12 cellular contexts compared by ENCODE assay signal in genomic region chr20:8756410-8756809, GRCh38.
DNase-seq lines count a peak whose midpoint lies in the region; ATAC-seq and TF ChIP-seq lines count a peak whose summit lies in the region.
"Had no signal": no experiment of that assay in that cellular context is flagged by ENCODE, and none has a peak within 500 bp of the region (broad histone marks: within the 10 kb centered on the region; RNA-seq: fewer than 3 reads in every experiment).

No MANE protein-coding gene starts in this region.

- no peak for TF ChIP-seq CTCF in activated CD8-positive, alpha-beta T cell treated with anti-CD3 and anti-CD28 coated beads for 36 hours (IDR thresholded peaks at IDR 0.05)
- TF ChIP-seq CTCF in RWPE2 (IDR thresholded peaks at IDR 0.05; ENCODE audit: poor library complexity, severe bottlenecking) (no peak), fibroblast of mammary gland (conservative IDR thresholded peaks at IDR 0.05; ENCODE audit: control insufficient read depth, insufficient read depth, low read depth, low read length) (no peak), PC-9 (conservative IDR thresholded peaks at IDR 0.05) (no peak), Calu3 (IDR thresholded peaks at IDR 0.05; ENCODE audit: unreplicated experiment) (no peak)

- no peaks in the 10 kb centered on the region for H3K4me1 Mint-ChIP-seq in activated CD8-positive, alpha-beta T cell treated with anti-CD3 and anti-CD28 coated beads, Interleukin-2, amount 10 ng/mL, durations not matched to agents 7 days and 5 days (ENCODE audit: low read depth)
- peaks cover 3% of the 10 kb centered on the region for H3K4me1 Mint-ChIP-seq in activated CD8-positive, alpha-beta T cell treated with anti-CD3 and anti-CD28 coated beads for 36 hours (ENCODE audit: low read depth)
- H3K4me1 Mint-ChIP-seq in Calu3 (ENCODE audit: low read depth, unreplicated experiment), result no peaks in the 10 kb centered on the region
- H3K4me1 Mint-ChIP-seq: memory B cell had no signal

- POLR2A ChIA-PET in activated CD8-positive, alpha-beta T cell treated with anti-CD3 and anti-CD28 coated beads, Interleukin-2, amount 10 ng/mL, durations not matched to agents 7 days and 5 days (lab: Charles Lee), result interaction anchor here (0.5 kb wide), 1 partner anchor 215 kb away, joined by 3 read pairs; no protein-coding TSS in a partner anchor
- POLR2A ChIA-PET in activated CD8-positive, alpha-beta T cell treated with anti-CD3 and anti-CD28 coated beads for 36 hours (lab: Charles Lee), result no interaction called here
- POLR2A ChIA-PET in PC-9 (lab: Charles Lee; ENCODE audit: unreplicated experiment), result interaction anchor here (0.7 kb wide), 2 partner anchors 54 to 748 kb away, joined by 7 read pairs; no protein-coding TSS in a partner anchor

- H3K9me3 Mint-ChIP-seq in activated CD8-positive, alpha-beta T cell treated with anti-CD3 and anti-CD28 coated beads, Interleukin-2, amount 10 ng/mL, durations not matched to agents 7 days and 5 days (ENCODE audit: insufficient read depth), result no peaks in the 10 kb centered on the region
- no peaks in the 10 kb centered on the region for H3K9me3 Mint-ChIP-seq in activated CD8-positive, alpha-beta T cell treated with anti-CD3 and anti-CD28 coated beads for 36 hours
- H3K9me3 Mint-ChIP-seq in Calu3 (ENCODE audit: low read depth, unreplicated experiment), result no peaks in the 10 kb centered on the region
- H3K9me3 Mint-ChIP-seq: memory B cell had no signal

- H3K9ac ChIP-seq in skeletal muscle satellite cell (ENCODE audit: low read depth, low read length), result peak overlapping the region; percentile 14

- H3K9me2 ChIP-seq in PC-9 (ENCODE audit: insufficient read depth), result no peaks in the 10 kb centered on the region

- no peaks in the 10 kb centered on the region for H3F3A ChIP-seq in PC-9 (ENCODE audit: insufficient read depth, low read depth)

- H3K36me3 ChIP-seq in RWPE2 (ENCODE audit: low read depth) (no peaks in the 10 kb centered on the region), skeletal muscle satellite cell (ENCODE audit: insufficient read depth, low read length) (no peaks in the 10 kb centered on the region), PC-9 (ENCODE audit: low read depth) (no peaks in the 10 kb centered on the region)

- H3K27ac Mint-ChIP-seq in activated CD8-positive, alpha-beta T cell treated with anti-CD3 and anti-CD28 coated beads, Interleukin-2, amount 10 ng/mL, durations not matched to agents 7 days and 5 days, result peak overlapping the region; percentile 34
- H3K27ac Mint-ChIP-seq in activated CD8-positive, alpha-beta T cell treated with anti-CD3 and anti-CD28 coated beads for 36 hours, result no peak overlapping the region
- no peak overlapping the region for H3K27ac Mint-ChIP-seq in Calu3 (ENCODE audit: unreplicated experiment)
- H3K27ac Mint-ChIP-seq: memory B cell had no signal

- no peaks in the 10 kb centered on the region for H3K79me2 ChIP-seq in PC-9 (ENCODE audit: low read depth)

- DNase-seq in activated CD8-positive, alpha-beta T cell treated with anti-CD3 and anti-CD28 coated beads, Interleukin-2, amount 10 ng/mL, durations not matched to agents 7 days and 5 days, result no peak
- DNase-seq in activated CD8-positive, alpha-beta T cell treated with anti-CD3 and anti-CD28 coated beads for 36 hours, result no peak
- DNase-seq in RWPE2 (ENCODE audit: low spot score), result no peak
- DNase-seq in fibroblast of mammary gland (ENCODE audit: low read depth), result peak; percentile 97
- no peak for DNase-seq in PC-9
- DNase-seq in Calu3, result no peak
- DNase-seq in GOT3 (lab: John Stamatoyannopoulos, UW), result no peak
- DNase-seq: activated CD4-positive, CD25-positive, alpha-beta regulatory T cell; AML-193; stimulated activated CD4-positive, alpha-beta T cell treated with anti-CD3 and anti-CD28 coated beads, Interleukin-2, amount 100 ng/mL, for 24 hours had no signal

- H3K4me3 ChIP-seq in RWPE2 (ENCODE audit: severe bottlenecking) (no peak overlapping the region), fibroblast of mammary gland (ENCODE audit: control insufficient read depth, low read depth, low read length) (no peak overlapping the region), skeletal muscle satellite cell (ENCODE audit: low read length) (peak overlapping the region; percentile 32), PC-9 (no peak overlapping the region)

- H4K20me1 ChIP-seq in PC-9 (ENCODE audit: insufficient read depth), result no peaks in the 10 kb centered on the region

- CTCF ChIA-PET in activated CD8-positive, alpha-beta T cell treated with anti-CD3 and anti-CD28 coated beads, Interleukin-2, amount 10 ng/mL, durations not matched to agents 7 days and 5 days (lab: Charles Lee), result no interaction called here
- CTCF ChIA-PET in activated CD8-positive, alpha-beta T cell treated with anti-CD3 and anti-CD28 coated beads for 36 hours (lab: Charles Lee), result no interaction called here
- CTCF ChIA-PET in PC-9 (lab: Charles Lee), result no interaction called here
- CTCF ChIA-PET in Calu3 (lab: Charles Lee), result no interaction called here

- H3K36me3 Mint-ChIP-seq in activated CD8-positive, alpha-beta T cell treated with anti-CD3 and anti-CD28 coated beads, Interleukin-2, amount 10 ng/mL, durations not matched to agents 7 days and 5 days (ENCODE audit: low read depth), result no peaks in the 10 kb centered on the region
- H3K36me3 Mint-ChIP-seq in activated CD8-positive, alpha-beta T cell treated with anti-CD3 and anti-CD28 coated beads for 36 hours (ENCODE audit: low read depth), result no peaks in the 10 kb centered on the region
- H3K36me3 Mint-ChIP-seq in Calu3 (ENCODE audit: insufficient read depth, unreplicated experiment), result no peaks in the 10 kb centered on the region
- H3K36me3 Mint-ChIP-seq: memory B cell had no signal

- H3K27me3 ChIP-seq in RWPE2 (ENCODE audit: insufficient read depth, poor library complexity, severe bottlenecking), result no peaks in the 10 kb centered on the region
- no peaks in the 10 kb centered on the region for H3K27me3 ChIP-seq in skeletal muscle satellite cell (ENCODE audit: control insufficient read depth, insufficient read depth, low read length)
- no peaks in the 10 kb centered on the region for H3K27me3 ChIP-seq in PC-9 (ENCODE audit: insufficient read depth, low read depth)

- no peaks in the 10 kb centered on the region for H3K9me3 ChIP-seq in RWPE2 (ENCODE audit: severe bottlenecking)
- no peaks in the 10 kb centered on the region for H3K9me3 ChIP-seq in skeletal muscle satellite cell (replicated peaks; ENCODE audit: low read length)
- H3K9me3 ChIP-seq in PC-9 (ENCODE audit: insufficient read depth, low read depth), result no peaks in the 10 kb centered on the region

- H3K27ac ChIP-seq in RWPE2 (ENCODE audit: poor library complexity, severe bottlenecking) (peak overlapping the region; percentile 18), PC-9 (no peak overlapping the region)

- H3K4me1 ChIP-seq in RWPE2 (ENCODE audit: insufficient read depth, poor library complexity, severe bottlenecking) (peaks cover 16% of the 10 kb centered on the region), skeletal muscle satellite cell (ENCODE audit: control insufficient read depth, insufficient read depth, low read length) (peaks cover 22% of the 10 kb centered on the region), PC-9 (replicated peaks; ENCODE audit: insufficient read depth) (no peaks in the 10 kb centered on the region)

- intact Hi-C loops in activated CD8-positive, alpha-beta T cell treated with anti-CD3 and anti-CD28 coated beads for 36 hours (cut with micrococcal nuclease), result no loop called here
- intact Hi-C loops in PC-9 (cut with micrococcal nuclease; ENCODE audit: unreplicated experiment), result no loop called here
- intact Hi-C loops in Calu3 (cut with micrococcal nuclease; ENCODE audit: unreplicated experiment), result loop anchor here (10.0 kb wide), 1 partner anchor 598 kb away; no protein-coding TSS in a partner anchor

- no peaks in the 10 kb centered on the region for H3K27me3 Mint-ChIP-seq in activated CD8-positive, alpha-beta T cell treated with anti-CD3 and anti-CD28 coated beads, Interleukin-2, amount 10 ng/mL, durations not matched to agents 7 days and 5 days (ENCODE audit: low read depth)
- no peaks in the 10 kb centered on the region for H3K27me3 Mint-ChIP-seq in activated CD8-positive, alpha-beta T cell treated with anti-CD3 and anti-CD28 coated beads for 36 hours
- H3K27me3 Mint-ChIP-seq in Calu3 (ENCODE audit: unreplicated experiment), result no peaks in the 10 kb centered on the region
- H3K27me3 Mint-ChIP-seq: memory B cell had no signal

- ATAC-seq in activated CD8-positive, alpha-beta T cell treated with anti-CD3 and anti-CD28 coated beads, Interleukin-2, amount 10 ng/mL, durations not matched to agents 7 days and 5 days, result no peak
- no peak for ATAC-seq in activated CD8-positive, alpha-beta T cell treated with anti-CD3 and anti-CD28 coated beads for 36 hours
- peak; percentile 89 for ATAC-seq in RWPE2 (ENCODE audit: low read depth)

- H3K4me2 ChIP-seq in skeletal muscle satellite cell (ENCODE audit: low read length), result peak overlapping the region; percentile 54
- H3K4me2 ChIP-seq in PC-9, result no peak overlapping the region

- H3K4me3 Mint-ChIP-seq in activated CD8-positive, alpha-beta T cell treated with anti-CD3 and anti-CD28 coated beads, Interleukin-2, amount 10 ng/mL, durations not matched to agents 7 days and 5 days, result no peak overlapping the region
- H3K4me3 Mint-ChIP-seq in activated CD8-positive, alpha-beta T cell treated with anti-CD3 and anti-CD28 coated beads for 36 hours, result no peak overlapping the region
- no peak overlapping the region for H3K4me3 Mint-ChIP-seq in Calu3 (ENCODE audit: low read depth, unreplicated experiment)
- H3K4me3 Mint-ChIP-seq: memory B cell had no signal

- H2AFZ ChIP-seq in PC-9, result no peak overlapping the region

- no TSS peak for BruUV-seq in PC-9 (replicated peaks; lab: Mats Ljungman, UMichigan)
- no TSS peak for BruUV-seq in Calu3 (replicated peaks; lab: Mats Ljungman, UMichigan)
